Comparison of ENCODE assay signal across 24 cellular contexts in genomic region chr10:24777191-24777590, GRCh38.
"Had no signal": no experiment of that assay in that cellular context is flagged by ENCODE, and none has a peak within 500 bp of the region (broad histone marks: within the 10 kb centered on the region; RNA-seq: fewer than 3 reads in every experiment).

No MANE protein-coding gene starts in this region.

- DNase-seq: effector CD8-positive, alpha-beta T cell; endodermal cell; foreskin keratinocyte; heart left ventricle; kidney; mammary epithelial cell; mesendoderm; midbrain; naive thymus-derived CD4-positive, alpha-beta T cell; right lobe of liver; small intestine; stimulated activated CD4-positive, alpha-beta T cell treated with anti-CD3 and anti-CD28 coated beads, Interleukin-15, amount 100 ng/mL, for 24 hours; stimulated activated CD4-positive, alpha-beta T cell treated with anti-CD3 and anti-CD28 coated beads, Interleukin-2, amount 100 ng/mL, for 48 hours; stimulated activated naive B cell treated with anti-CD40 and anti-IgM and Interleukin-4, amounts not matched to agents 10 μg/mL and 1 μg/mL and 100 μg/mL, for 72 hours; upper lobe of right lung; uterus had no signal

- H3K9me3 ChIP-seq: esophagus muscularis mucosa, gastroesophageal sphincter, heart left ventricle, right lobe of liver, thoracic aorta, tibial nerve, upper lobe of right lung, uterus had no signal

- H3K27ac ChIP-seq: esophagus muscularis mucosa, foreskin keratinocyte, gastroesophageal sphincter, heart left ventricle, hepatocyte, neural progenitor cell, parathyroid adenoma, right lobe of liver, thoracic aorta, tibial nerve, upper lobe of right lung, uterus had no signal

- ATAC-seq: foreskin keratinocyte; gastroesophageal sphincter; heart left ventricle; left lobe of liver; naive thymus-derived CD4-positive, alpha-beta T cell; right lobe of liver; stimulated activated naive B cell treated with anti-CD40 and anti-IgM and Interleukin-4, amounts not matched to agents 10 μg/mL and 1 μg/mL and 100 μg/mL, for 72 hours; upper lobe of right lung had no signal

- H3K4me1 ChIP-seq: esophagus muscularis mucosa, foreskin keratinocyte, gastroesophageal sphincter, heart left ventricle, neural progenitor cell, parathyroid adenoma, right lobe of liver, tibial nerve, upper lobe of right lung, uterus had no signal

- H3K36me3 ChIP-seq: esophagus muscularis mucosa, gastroesophageal sphincter, heart left ventricle, neural progenitor cell, right lobe of liver, thoracic aorta, tibial nerve, upper lobe of right lung, uterus had no signal

- H3K9ac ChIP-seq: neural progenitor cell, parathyroid adenoma had no signal

- H3K4me3 ChIP-seq: esophagus muscularis mucosa, gastroesophageal sphincter, heart left ventricle, hepatocyte, neural progenitor cell, right lobe of liver, thoracic aorta, tibial nerve, upper lobe of right lung, uterus had no signal

- H3K27me3 ChIP-seq: esophagus muscularis mucosa, foreskin keratinocyte, gastroesophageal sphincter, heart left ventricle, hepatocyte, neural progenitor cell, right lobe of liver, tibial nerve, upper lobe of right lung, uterus had no signal
